ENCODE assay signal across 8 cellular contexts in the genomic region with DNA sequence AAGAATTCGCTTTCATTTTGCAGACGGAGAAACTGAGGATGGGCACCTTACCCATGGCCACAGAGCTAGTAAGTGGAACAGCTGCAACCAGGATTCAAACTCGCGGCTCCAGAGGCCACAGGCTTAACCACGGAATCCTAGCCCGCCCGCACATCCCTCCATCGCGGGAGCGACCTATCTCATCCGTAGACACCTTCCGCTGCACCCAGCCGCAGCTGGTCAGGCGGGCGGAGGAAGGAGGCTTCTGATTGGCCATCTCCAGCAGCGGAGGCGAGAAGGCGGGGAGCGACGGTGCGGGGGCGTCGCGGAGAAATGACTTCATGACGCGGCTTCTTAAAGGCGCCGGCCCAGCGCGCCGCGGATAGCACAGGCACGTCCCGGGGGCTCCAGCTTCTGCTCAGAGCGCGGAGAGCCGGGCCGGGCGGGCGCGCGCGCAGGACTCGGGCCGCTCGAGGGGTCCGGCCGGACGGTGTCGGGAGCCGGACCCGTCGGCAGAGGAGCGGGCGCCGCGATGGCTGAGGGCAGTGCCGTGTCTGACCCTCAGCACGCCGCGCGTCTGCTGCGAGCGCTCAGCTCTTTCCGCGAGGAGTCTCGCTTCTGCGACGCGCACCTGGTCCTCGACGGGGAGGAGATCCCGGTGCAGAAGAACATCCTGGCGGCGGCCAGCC. TPM values are rescaled to one million over a fixed set of nuclear protein-coding genes. Genes with fewer than 3 reads are reported as not detected.
DNase-seq lines count a peak whose midpoint lies in the region; ATAC-seq lines count a peak whose summit lies in the region.

A gene with protein sequence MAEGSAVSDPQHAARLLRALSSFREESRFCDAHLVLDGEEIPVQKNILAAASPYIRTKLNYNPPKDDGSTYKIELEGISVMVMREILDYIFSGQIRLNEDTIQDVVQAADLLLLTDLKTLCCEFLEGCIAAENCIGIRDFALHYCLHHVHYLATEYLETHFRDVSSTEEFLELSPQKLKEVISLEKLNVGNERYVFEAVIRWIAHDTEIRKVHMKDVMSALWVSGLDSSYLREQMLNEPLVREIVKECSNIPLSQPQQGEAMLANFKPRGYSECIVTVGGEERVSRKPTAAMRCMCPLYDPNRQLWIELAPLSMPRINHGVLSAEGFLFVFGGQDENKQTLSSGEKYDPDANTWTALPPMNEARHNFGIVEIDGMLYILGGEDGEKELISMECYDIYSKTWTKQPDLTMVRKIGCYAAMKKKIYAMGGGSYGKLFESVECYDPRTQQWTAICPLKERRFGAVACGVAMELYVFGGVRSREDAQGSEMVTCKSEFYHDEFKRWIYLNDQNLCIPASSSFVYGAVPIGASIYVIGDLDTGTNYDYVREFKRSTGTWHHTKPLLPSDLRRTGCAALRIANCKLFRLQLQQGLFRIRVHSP (plus strand): TSS at position 360 of the 668 bp plus-strand sequence. CDS start 152 bp downstream, at position 512.

- DNase-seq in COR-L47 (lab: John Stamatoyannopoulos, UW), result peak; percentile 93
- DNase-seq in HT1080 (ENCODE audit: low read depth), result peak; percentile 96
- DNase-seq in NOMO-1 (lab: John Stamatoyannopoulos, UW; ENCODE audit: unreplicated experiment in 2 of 2), result peak; percentile 94 to 97
- peak; percentile 77 to 89 (median 88) for DNase-seq in activated CD8-positive, alpha-beta memory T cell treated with anti-CD3 and anti-CD28 coated beads for 48 hours (ENCODE audit: low read depth in 2 of 3, low spot score in 2 of 3)
- DNase-seq in effector memory CD8-positive, alpha-beta T cell, result peak; percentile 90 to 91 (median 91)
- DNase-seq in medulla oblongata (ENCODE audit: extremely low spot score), result peak; percentile 96
- peak; percentile 86 to 92 (median 91) for DNase-seq in stimulated activated CD4-positive, alpha-beta T cell treated with anti-CD3 and anti-CD28 coated beads, TNF-alpha, amount 100 ng/mL, for 48 hours (ENCODE audit: low read depth in 3 of 3)

- peaks cover 28 to 49% of the 10 kb centered on the region in 2 donors for H3K4me1 Mint-ChIP-seq in effector memory CD8-positive, alpha-beta T cell (ENCODE audit: low read depth in 2 of 2)

- ATAC-seq in GM21367 (IDR thresholded peaks at IDR 0.05; ENCODE audit: unreplicated experiment), result peak; percentile 96
- peak; percentile 94 for ATAC-seq in effector memory CD8-positive, alpha-beta T cell (replicated peaks)

- H3K36me3 Mint-ChIP-seq in effector memory CD8-positive, alpha-beta T cell (ENCODE audit: insufficient read depth), result peaks cover 15% of the 10 kb centered on the region

- no peaks in the 10 kb centered on the region for H3K27me3 Mint-ChIP-seq in effector memory CD8-positive, alpha-beta T cell

- H3K4me3 Mint-ChIP-seq in effector memory CD8-positive, alpha-beta T cell, result peak within 1 kb of the TSS; percentile 94 to 95

- peak within 1 kb of the TSS; percentile 95 to 96 for H3K27ac Mint-ChIP-seq in effector memory CD8-positive, alpha-beta T cell

- H3K9me3 Mint-ChIP-seq in effector memory CD8-positive, alpha-beta T cell, result no peaks in the 10 kb centered on the region

RNA-seq across cellular contexts. Expression of the gene that starts here (rescaled TPM):
- total RNA-seq in HT1080 (2014; rRNA removed; shearing (Covaris generic)), result 5.0 and 5.5 TPM in 2 replicates
- polyA plus RNA-seq in HT1080 (2015; cell fraction: cytosol; rRNA removed), result 2.3 and 3.0 TPM in 2 replicates
- polyA plus RNA-seq in HT1080 (2015; cell fraction: nucleus; rRNA removed), result 5.4 and 5.6 TPM in 2 replicates

Comparison
In these comparisons a context has a peak if more than half of its experiments do, and no peak if none do; other contexts are left out.
1. Peak in every context shown above with its lines: DNase-seq and ATAC-seq.